ENCODE assay signal across 10 cellular contexts in genomic region chr11:19276859-19277808, GRCh38. TPM values are rescaled to one million over a fixed set of nuclear protein-coding genes. Genes with fewer than 3 reads are reported as not detected.
A peak's percentile ranks its signal among the peaks of the same experiment; 100 is the strongest.
DNase-seq lines count a peak whose midpoint lies in the region; ATAC-seq and TF ChIP-seq lines count a peak whose summit lies in the region.
"Had no signal": no experiment of that assay in that cellular context is flagged by ENCODE, and none has a peak within 500 bp of the region (broad histone marks: within the 10 kb centered on the region; RNA-seq: fewer than 3 reads in every experiment).

No MANE protein-coding gene starts in this region.

- intact Hi-C loops in left ventricle myocardium superior (cut with micrococcal nuclease) (no loop called here), Right ventricle myocardium superior (cut with DNase I) (no loop called here), Panc1 (cut with micrococcal nuclease; ENCODE audit: unreplicated experiment) (no loop called here), upper lobe of right lung (cut with DNase I) (no loop called here)

- ATAC-seq in left ventricle myocardium superior (peak; percentile 52), Right ventricle myocardium superior (ENCODE audit: poor library complexity) (no peak), Panc1 (no peak), upper lobe of right lung (peak; percentile 88), GM19455 (IDR thresholded peaks at IDR 0.05; ENCODE audit: unreplicated experiment) (no peak)

- DNase-seq in left ventricle myocardium superior (no peak), Right ventricle myocardium superior (no peak), Panc1 (ENCODE audit: low read depth, low spot score) (peak; percentile 7), glomerular visceral epithelial cell (ENCODE audit: extremely low spot score) (peak; percentile 54), upper lobe of right lung (no peak), NCI-H2029 (lab: John Stamatoyannopoulos, UW) (no peak)
- DNase-seq in stimulated activated naive CD4-positive, alpha-beta T cell (lab: John Stamatoyannopoulos, UW) = no peak
- DNase-seq: foreskin melanocyte, retina had no signal

- H3K36me3 ChIP-seq in Panc1 (ENCODE audit: control insufficient read depth, insufficient read depth, low read length) = no peaks in the 10 kb centered on the region
- no peaks in the 10 kb centered on the region for H3K36me3 ChIP-seq in upper lobe of right lung

- in situ Hi-C loops in Panc1 (cut with HindIII; ENCODE audit: low pct_unique_long_range_greater_than_20kb, low sequenced_read_pairs) = no loop called here

- POLR2A ChIA-PET in Panc1 (lab: Charles Lee) = no interaction called here

- H3K27me3 ChIP-seq in Panc1 (ENCODE audit: control insufficient read depth, insufficient read depth, low read length) (no peaks in the 10 kb centered on the region), upper lobe of right lung (no peaks in the 10 kb centered on the region)

- CTCF ChIA-PET in Panc1 (lab: Charles Lee) = interaction anchor here (0.5 kb wide), 1 partner anchor 777 kb away, joined by 4 read pairs; no protein-coding TSS in a partner anchor

- no TSS peak for BruUV-seq in Panc1 (replicated peaks; lab: Mats Ljungman, UMichigan)

- no peak for TF ChIP-seq CTCF in Panc1 (IDR thresholded peaks at IDR 0.05)
- no peak for TF ChIP-seq CTCF in upper lobe of right lung (IDR thresholded peaks at IDR 0.05)

- H3K4me1 ChIP-seq in Panc1 (ENCODE audit: control insufficient read depth, insufficient read depth, low read length) = no peaks in the 10 kb centered on the region
- no peaks in the 10 kb centered on the region for H3K4me1 ChIP-seq in upper lobe of right lung

- H3K9me3 ChIP-seq in Panc1 (ENCODE audit: control insufficient read depth, insufficient read depth, low read depth, low read length) = no peaks in the 10 kb centered on the region
- no peaks in the 10 kb centered on the region for H3K9me3 ChIP-seq in upper lobe of right lung

- no peak overlapping the region for H3K4me3 ChIP-seq in Panc1 (ENCODE audit: low read depth in 2 of 2, low read length in 2 of 2)
- H3K4me3 ChIP-seq in upper lobe of right lung = no peak overlapping the region

- no peak overlapping the region for H3K27ac ChIP-seq in Panc1 (ENCODE audit: low read length)
- no peak overlapping the region for H3K27ac ChIP-seq in upper lobe of right lung

RNA-seq across cellular contexts. Expression of gene E2F8, which starts 36.4 kb away (rescaled TPM):
- total RNA-seq in left ventricle myocardium superior (5.8 TPM), Right ventricle myocardium superior (2.0 TPM), Panc1 (2021; ENCODE audit: unreplicated experiment) (14.2 TPM), upper lobe of right lung (0.38 TPM)
- 3.2 TPM for polyA plus RNA-seq in Panc1 (2012; ENCODE audit: insufficient read length)

Comparison
In these comparisons a context has a peak if more than half of its experiments do, and no peak if none do; other contexts are left out.
1. ATAC-seq: peak in left ventricle myocardium superior (single experiment) and upper lobe of right lung (single experiment); none in Right ventricle myocardium superior (single experiment), Panc1 (single experiment) and GM19455 (single experiment).
2. DNase-seq: peak in Panc1 (single experiment) and glomerular visceral epithelial cell (single experiment); none in left ventricle myocardium superior (single experiment), Right ventricle myocardium superior (single experiment), upper lobe of right lung (single experiment), NCI-H2029 (single experiment) and stimulated activated naive CD4-positive, alpha-beta T cell (0 of 6).